ENCODE assay signal across 32 cellular contexts in genomic region chr1:52944566-52944965, GRCh38.
"Had no signal": no experiment of that assay in that cellular context is flagged by ENCODE, and none has a peak within 500 bp of the region (broad histone marks: within the 10 kb centered on the region; RNA-seq: fewer than 3 reads in every experiment).

No MANE protein-coding gene starts in this region.

- H3K27me3 ChIP-seq: adrenal gland, ascending aorta, brain microvascular endothelial cell, esophagus squamous epithelium, gastroesophageal sphincter, heart right ventricle had no signal

- DNase-seq: activated CD4-positive, alpha-beta memory T cell treated with anti-CD3 and anti-CD28 coated beads for 36 hours; activated CD4-positive, alpha-beta T cell treated with anti-CD3 and anti-CD28 coated beads for 36 hours; activated CD4-positive, alpha-beta T cell treated with anti-CD3 and anti-CD28 coated beads, Interleukin-2, amount 10 ng/mL, durations not matched to agents 24 days and 14 days; activated CD4-positive, CD25-positive, alpha-beta regulatory T cell; activated CD4-positive, CD25-positive, alpha-beta regulatory T cell treated with anti-CD3 and anti-CD28 coated beads, Interleukin-2, amount 50 U/mL, for 72 hours; activated CD8-positive, alpha-beta memory T cell treated with anti-CD3 and anti-CD28 coated beads, Interleukin-2, amount 10 ng/mL, durations not matched to agents 7 days and 5 days; activated CD8-positive, alpha-beta memory T cell treated with anti-CD3 and anti-CD28 coated beads, Interleukin-2, amount 50 U/mL, for 4 hours; activated CD8-positive, alpha-beta T cell treated with anti-CD3 and anti-CD28 coated beads, Interleukin-2, amount 10 ng/mL, durations not matched to agents 7 days and 5 days; activated effector memory CD4-positive, alpha-beta T cell treated with anti-CD3 and anti-CD28 coated beads, Interleukin-2, amount 50 U/mL, for 16 hours; activated naive CD4-positive, alpha-beta T cell treated with anti-CD3 and anti-CD28 coated beads for 36 hours; activated naive CD8-positive, alpha-beta T cell treated with anti-CD3 and anti-CD28 coated beads for 36 hours; activated naive CD8-positive, alpha-beta T cell treated with anti-CD3 and anti-CD28 coated beads, Interleukin-2, amount 50 U/mL, for 24 hours; activated T-cell treated with anti-CD3 and anti-CD28 coated beads, Interleukin-2, amount 50 U/mL, for 1 hour; activated T-cell treated with anti-CD3 and anti-CD28 coated beads, Interleukin-2, amount 50 U/mL, for 48 hours; brain microvascular endothelial cell; caudate nucleus; cortex of kidney; dermis blood vessel endothelial cell; effector CD4-positive, alpha-beta T cell; effector memory CD8-positive, alpha-beta T cell; esophagus squamous epithelium; foreskin melanocyte; heart right ventricle; T-helper 2 cell had no signal

- H3K36me3 ChIP-seq: brain microvascular endothelial cell had no signal

- H3K9me3 Mint-ChIP-seq: activated CD4-positive, alpha-beta T cell treated with anti-CD3 and anti-CD28 coated beads, Interleukin-2, amount 10 ng/mL, durations not matched to agents 24 days and 14 days; activated naive CD4-positive, alpha-beta T cell treated with anti-CD3 and anti-CD28 coated beads for 36 hours; activated naive CD4-positive, alpha-beta T cell treated with anti-CD3 and anti-CD28 coated beads, Interleukin-2, amount 50 U/mL, for 24 hours; activated naive CD8-positive, alpha-beta T cell treated with anti-CD3 and anti-CD28 coated beads for 36 hours; activated naive CD8-positive, alpha-beta T cell treated with anti-CD3 and anti-CD28 coated beads, Interleukin-2, amount 50 U/mL, for 24 hours; activated T-helper 1 cell treated with anti-CD3 and anti-CD28 coated beads, Interleukin-12 subunit alpha, Interleukin-12 subunit beta, Interleukin-2, Interleukin-4 antibody, amounts not matched to agents 30 ng/mL and 10 ng/mL and 1 ng/mL, durations not matched to agents 14 hours and 24 hours and 36 hours; activated T-helper 2 cell treated with anti-CD3 and anti-CD28 coated beads, Interferon-gamma antibody, Interleukin-2, Interleukin-4, amounts not matched to agents 10 μg/mL and 5 μg/mL and 100 μg/mL, durations not matched to agents 14 hours and 24 hours and 36 hours; effector memory CD8-positive, alpha-beta T cell had no signal

- H3K27me3 Mint-ChIP-seq: activated CD4-positive, alpha-beta memory T cell treated with anti-CD3 and anti-CD28 coated beads for 36 hours; activated CD4-positive, alpha-beta T cell treated with anti-CD3 and anti-CD28 coated beads for 36 hours; activated CD4-positive, alpha-beta T cell treated with anti-CD3 and anti-CD28 coated beads, Interleukin-2, amount 10 ng/mL, durations not matched to agents 24 days and 14 days; activated CD8-positive, alpha-beta memory T cell treated with anti-CD3 and anti-CD28 coated beads, Interleukin-2, amount 10 ng/mL, durations not matched to agents 7 days and 5 days; activated naive CD4-positive, alpha-beta T cell treated with anti-CD3 and anti-CD28 coated beads, Interleukin-2, amount 50 U/mL, for 24 hours; activated naive CD8-positive, alpha-beta T cell treated with anti-CD3 and anti-CD28 coated beads for 36 hours; activated naive CD8-positive, alpha-beta T cell treated with anti-CD3 and anti-CD28 coated beads, Interleukin-2, amount 50 U/mL, for 24 hours; effector memory CD8-positive, alpha-beta T cell had no signal

- H3K4me3 ChIP-seq: adrenal gland, ascending aorta, esophagus squamous epithelium, gastroesophageal sphincter, heart right ventricle had no signal

- H3K4me1 Mint-ChIP-seq: activated CD4-positive, alpha-beta T cell treated with anti-CD3 and anti-CD28 coated beads, Interleukin-2, amount 10 ng/mL, durations not matched to agents 24 days and 14 days; activated CD8-positive, alpha-beta memory T cell treated with anti-CD3 and anti-CD28 coated beads, Interleukin-2, amount 10 ng/mL, durations not matched to agents 7 days and 5 days had no signal

- H3K4me1 ChIP-seq: ascending aorta had no signal

- H3K27ac ChIP-seq: adrenal gland, ascending aorta, brain microvascular endothelial cell, epithelial cell of prostate, esophagus squamous epithelium, gastroesophageal sphincter, heart right ventricle had no signal

- H3K27ac Mint-ChIP-seq: activated CD4-positive, alpha-beta memory T cell treated with anti-CD3 and anti-CD28 coated beads for 36 hours; activated CD4-positive, alpha-beta T cell treated with anti-CD3 and anti-CD28 coated beads for 36 hours; activated CD4-positive, alpha-beta T cell treated with anti-CD3 and anti-CD28 coated beads, Interleukin-2, amount 10 ng/mL, durations not matched to agents 24 days and 14 days; activated CD8-positive, alpha-beta memory T cell treated with anti-CD3 and anti-CD28 coated beads, Interleukin-2, amount 10 ng/mL, durations not matched to agents 7 days and 5 days; activated CD8-positive, alpha-beta T cell treated with anti-CD3 and anti-CD28 coated beads, Interleukin-2, amount 10 ng/mL, durations not matched to agents 7 days and 5 days; activated naive CD4-positive, alpha-beta T cell treated with anti-CD3 and anti-CD28 coated beads for 36 hours; activated naive CD4-positive, alpha-beta T cell treated with anti-CD3 and anti-CD28 coated beads, Interleukin-2, amount 50 U/mL, for 24 hours; activated naive CD8-positive, alpha-beta T cell treated with anti-CD3 and anti-CD28 coated beads for 36 hours; activated naive CD8-positive, alpha-beta T cell treated with anti-CD3 and anti-CD28 coated beads, Interleukin-2, amount 50 U/mL, for 24 hours; activated T-helper 1 cell treated with anti-CD3 and anti-CD28 coated beads, Interleukin-12 subunit alpha, Interleukin-12 subunit beta, Interleukin-2, Interleukin-4 antibody, amounts not matched to agents 30 ng/mL and 10 ng/mL and 1 ng/mL, durations not matched to agents 14 hours and 24 hours and 36 hours; activated T-helper 2 cell treated with anti-CD3 and anti-CD28 coated beads, Interferon-gamma antibody, Interleukin-2, Interleukin-4, amounts not matched to agents 10 μg/mL and 5 μg/mL and 100 μg/mL, durations not matched to agents 14 hours and 24 hours and 36 hours had no signal

- H3K9me3 ChIP-seq: adrenal gland, ascending aorta, esophagus squamous epithelium, gastroesophageal sphincter, heart right ventricle had no signal

- FAIRE-seq: colon had no signal

- H3K4me3 Mint-ChIP-seq: activated CD4-positive, alpha-beta memory T cell treated with anti-CD3 and anti-CD28 coated beads for 36 hours; activated CD4-positive, alpha-beta T cell treated with anti-CD3 and anti-CD28 coated beads for 36 hours; activated CD4-positive, alpha-beta T cell treated with anti-CD3 and anti-CD28 coated beads, Interleukin-2, amount 10 ng/mL, durations not matched to agents 24 days and 14 days; activated CD8-positive, alpha-beta memory T cell treated with anti-CD3 and anti-CD28 coated beads, Interleukin-2, amount 10 ng/mL, durations not matched to agents 7 days and 5 days; activated CD8-positive, alpha-beta T cell treated with anti-CD3 and anti-CD28 coated beads, Interleukin-2, amount 10 ng/mL, durations not matched to agents 7 days and 5 days; activated naive CD4-positive, alpha-beta T cell treated with anti-CD3 and anti-CD28 coated beads for 36 hours; activated naive CD4-positive, alpha-beta T cell treated with anti-CD3 and anti-CD28 coated beads, Interleukin-2, amount 50 U/mL, for 24 hours; activated naive CD8-positive, alpha-beta T cell treated with anti-CD3 and anti-CD28 coated beads for 36 hours; activated naive CD8-positive, alpha-beta T cell treated with anti-CD3 and anti-CD28 coated beads, Interleukin-2, amount 50 U/mL, for 24 hours; activated T-helper 1 cell treated with anti-CD3 and anti-CD28 coated beads, Interleukin-12 subunit alpha, Interleukin-12 subunit beta, Interleukin-2, Interleukin-4 antibody, amounts not matched to agents 30 ng/mL and 10 ng/mL and 1 ng/mL, durations not matched to agents 14 hours and 24 hours and 36 hours; effector memory CD8-positive, alpha-beta T cell had no signal
